21 cellular contexts compared by ENCODE assay signal in genomic region chr16:9185396-9185795, GRCh38.
DNase-seq lines count a peak whose midpoint lies in the region; ATAC-seq and TF ChIP-seq lines count a peak whose summit lies in the region.
"Had no signal": no experiment of that assay in that cellular context is flagged by ENCODE, and none has a peak within 500 bp of the region (broad histone marks: within the 10 kb centered on the region; RNA-seq: fewer than 3 reads in every experiment).

No MANE protein-coding gene starts in this region.

- ATAC-seq in HG02870 (IDR thresholded peaks at IDR 0.05; ENCODE audit: unreplicated experiment) (no peak), GM19455 (IDR thresholded peaks at IDR 0.05; ENCODE audit: unreplicated experiment) (no peak)
- ATAC-seq: A549 had no signal

- no peaks in the 10 kb centered on the region for H3K27me3 ChIP-seq in A673 (replicated peaks; ENCODE audit: insufficient read depth, low read depth, low read length, poor library complexity)
- H3K27me3 ChIP-seq: BE2C, BLaER1 had no signal

- POLR2A ChIA-PET in A673 (lab: Charles Lee; ENCODE audit: low non-redundant PET), result no interaction called here

- peak overlapping the region; percentile 84 for H3K27ac Mint-ChIP-seq in neural crest cell (ENCODE audit: unreplicated experiment)
- H3K27ac Mint-ChIP-seq in activated T-helper 1 cell treated with anti-CD3 and anti-CD28 coated beads, Interleukin-12 subunit alpha, Interleukin-12 subunit beta, Interleukin-2, Interleukin-4 antibody, amounts not matched to agents 30 ng/mL and 10 ng/mL and 1 ng/mL, durations not matched to agents 14 hours and 24 hours and 36 hours, result no peak overlapping the region
- H3K27ac Mint-ChIP-seq: CD14-positive monocyte; CD4-positive, CD25-positive, alpha-beta regulatory T cell; CD8-positive, alpha-beta memory T cell had no signal

- H3K4me1 Mint-ChIP-seq in neural crest cell, result no peaks in the 10 kb centered on the region
- no peaks in the 10 kb centered on the region for H3K4me1 Mint-ChIP-seq in activated T-helper 1 cell treated with anti-CD3 and anti-CD28 coated beads, Interleukin-12 subunit alpha, Interleukin-12 subunit beta, Interleukin-2, Interleukin-4 antibody, amounts not matched to agents 30 ng/mL and 10 ng/mL and 1 ng/mL, durations not matched to agents 14 hours and 24 hours and 36 hours (ENCODE audit: low read depth)
- H3K4me1 Mint-ChIP-seq: CD14-positive monocyte; CD4-positive, CD25-positive, alpha-beta regulatory T cell; CD8-positive, alpha-beta memory T cell had no signal

- H3K9me3 ChIP-seq in A673 (ENCODE audit: low read depth, low read length, poor library complexity, severe bottlenecking) (no peaks in the 10 kb centered on the region), SK-N-MC (ENCODE audit: low read depth, low read length) (no peaks in the 10 kb centered on the region)
- H3K9me3 ChIP-seq: A549, BE2C had no signal

- no peak overlapping the region for H3K4me3 ChIP-seq in A673 (ENCODE audit: low read depth, low read length, poor library complexity, severe bottlenecking)
- H3K4me3 ChIP-seq in SK-N-MC, result no peak overlapping the region
- H3K4me3 ChIP-seq: A549, BLaER1 had no signal

- CTCF ChIA-PET in A673 (lab: Charles Lee), result no interaction called here

- peak overlapping the region; percentile 72 for H3K27ac ChIP-seq in A673 (ENCODE audit: low read depth, low read length, poor library complexity, severe bottlenecking)
- peak overlapping the region; percentile 36; the same call in 1 of the 2 replicates for H3K27ac ChIP-seq in SK-N-MC
- H3K27ac ChIP-seq: A549, BLaER1 had no signal

- no peaks in the 10 kb centered on the region for H3K36me3 ChIP-seq in A673 (ENCODE audit: insufficient read depth, low read length, poor library complexity, severe bottlenecking)
- H3K36me3 ChIP-seq in SK-N-MC (ENCODE audit: insufficient read depth, low read length), result no peaks in the 10 kb centered on the region
- H3K36me3 ChIP-seq: BE2C, BLaER1 had no signal

- BruUV-seq in A673 (replicated peaks; lab: Mats Ljungman, UMichigan), result no TSS peak

- H3K9me3 Mint-ChIP-seq in neural crest cell, result no peaks in the 10 kb centered on the region
- no peaks in the 10 kb centered on the region for H3K9me3 Mint-ChIP-seq in activated T-helper 1 cell treated with anti-CD3 and anti-CD28 coated beads, Interleukin-12 subunit alpha, Interleukin-12 subunit beta, Interleukin-2, Interleukin-4 antibody, amounts not matched to agents 30 ng/mL and 10 ng/mL and 1 ng/mL, durations not matched to agents 14 hours and 24 hours and 36 hours

- no peaks in the 10 kb centered on the region for H3K36me3 Mint-ChIP-seq in neural crest cell (ENCODE audit: low read depth)
- H3K36me3 Mint-ChIP-seq in activated T-helper 1 cell treated with anti-CD3 and anti-CD28 coated beads, Interleukin-12 subunit alpha, Interleukin-12 subunit beta, Interleukin-2, Interleukin-4 antibody, amounts not matched to agents 30 ng/mL and 10 ng/mL and 1 ng/mL, durations not matched to agents 14 hours and 24 hours and 36 hours (ENCODE audit: low read depth), result no peaks in the 10 kb centered on the region
- H3K36me3 Mint-ChIP-seq: CD14-positive monocyte; CD4-positive, alpha-beta memory T cell; CD4-positive, CD25-positive, alpha-beta regulatory T cell; CD8-positive, alpha-beta memory T cell had no signal

- no peak overlapping the region for H3K4me3 Mint-ChIP-seq in neural crest cell
- no peak overlapping the region for H3K4me3 Mint-ChIP-seq in activated T-helper 1 cell treated with anti-CD3 and anti-CD28 coated beads, Interleukin-12 subunit alpha, Interleukin-12 subunit beta, Interleukin-2, Interleukin-4 antibody, amounts not matched to agents 30 ng/mL and 10 ng/mL and 1 ng/mL, durations not matched to agents 14 hours and 24 hours and 36 hours
- H3K4me3 Mint-ChIP-seq: CD14-positive monocyte; CD4-positive, alpha-beta memory T cell; CD4-positive, CD25-positive, alpha-beta regulatory T cell; CD8-positive, alpha-beta memory T cell had no signal

- H3K27me3 Mint-ChIP-seq in neural crest cell (ENCODE audit: low read depth), result peaks cover 3% of the 10 kb centered on the region
- no peaks in the 10 kb centered on the region for H3K27me3 Mint-ChIP-seq in activated T-helper 1 cell treated with anti-CD3 and anti-CD28 coated beads, Interleukin-12 subunit alpha, Interleukin-12 subunit beta, Interleukin-2, Interleukin-4 antibody, amounts not matched to agents 30 ng/mL and 10 ng/mL and 1 ng/mL, durations not matched to agents 14 hours and 24 hours and 36 hours (ENCODE audit: insufficient read depth)

- peaks cover 42% of the 10 kb centered on the region for H3K4me1 ChIP-seq in A673 (ENCODE audit: insufficient read depth, low read length, poor library complexity, severe bottlenecking)
- H3K4me1 ChIP-seq: A549, BE2C, BLaER1 had no signal

- peak; percentile 68 for DNase-seq in A673 (ENCODE audit: low spot score)
- no peak for DNase-seq in SK-N-MC (ENCODE audit: low read depth, low spot score)
- DNase-seq in neural crest cell (ENCODE audit: low read depth, low spot score), result no peak
- DNase-seq in retina, result peak; percentile 59
- DNase-seq in DMS 273 (lab: John Stamatoyannopoulos, UW; ENCODE audit: unreplicated experiment), result no peak
- no peak for DNase-seq in activated T-helper 1 cell treated with anti-CD3 and anti-CD28 coated beads, Interleukin-12 subunit alpha, Interleukin-12 subunit beta, Interleukin-2, Interleukin-4 antibody, amounts not matched to agents 30 ng/mL and 10 ng/mL and 1 ng/mL, durations not matched to agents 14 hours and 24 hours and 36 hours (ENCODE audit: low spot score)
- DNase-seq: 8988T; ACHN; BE2C; C1 segment of cervical spinal cord; CD4-positive, alpha-beta memory T cell; CD4-positive, CD25-positive, alpha-beta regulatory T cell; CD8-positive, alpha-beta memory T cell; COR-L47; DMS79 treated with DMSO at 0.1 percent for 48 hours; GF-D8 had no signal

- H3K9ac ChIP-seq in SK-N-MC (ENCODE audit: insufficient read length), result no peak overlapping the region
- H3K9ac ChIP-seq: BLaER1 had no signal

- intact Hi-C loops in A673 (cut with micrococcal nuclease; ENCODE audit: unreplicated experiment), result no loop called here
- intact Hi-C loops in activated T-helper 1 cell treated with anti-CD3 and anti-CD28 coated beads, Interleukin-12 subunit alpha, Interleukin-12 subunit beta, Interleukin-2, Interleukin-4 antibody, amounts not matched to agents 30 ng/mL and 10 ng/mL and 1 ng/mL, durations not matched to agents 14 hours and 24 hours and 36 hours (cut with micrococcal nuclease), result no loop called here

- TF ChIP-seq CTCF in A673 (conservative IDR thresholded peaks at IDR 0.05; ENCODE audit: low read depth, low read length) (no peak), neural crest cell (conservative IDR thresholded peaks at IDR 0.05) (no peak)

Comparison
In these comparisons a context has a peak if more than half of its experiments do, and no peak if none do; other contexts are left out.
1. DNase-seq: peak in A673 (single experiment) and retina (single experiment); none in SK-N-MC (single experiment), neural crest cell (single experiment), DMS 273 (single experiment) and activated T-helper 1 cell treated with anti-CD3 and anti-CD28 coated beads, Interleukin-12 subunit alpha, Interleukin-12 subunit beta, Interleukin-2, Interleukin-4 antibody, amounts not matched to agents 30 ng/mL and 10 ng/mL and 1 ng/mL, durations not matched to agents 14 hours and 24 hours and 36 hours (single experiment).